18 cellular contexts compared by ENCODE assay signal in the genomic region with DNA sequence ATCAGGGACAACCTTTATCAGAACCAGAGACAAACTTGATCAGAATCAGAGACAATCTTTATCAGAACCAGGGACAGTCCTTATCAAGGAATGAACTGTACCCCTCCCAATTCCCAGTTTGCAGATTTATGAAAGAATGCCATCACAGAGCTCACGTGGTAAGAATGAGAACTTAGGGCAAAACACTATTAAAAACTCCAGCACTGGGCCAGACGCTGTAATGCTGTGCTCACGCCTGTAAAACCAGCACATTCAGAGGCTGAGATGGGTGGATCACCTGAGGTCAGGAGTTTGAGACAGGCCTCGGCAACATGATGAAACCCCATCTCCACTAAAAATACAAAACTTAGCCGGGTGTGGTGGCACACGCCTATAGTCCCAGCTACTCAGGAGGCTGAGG. TPM values are rescaled to one million over a fixed set of nuclear protein-coding genes. Genes with fewer than 3 reads are reported as not detected.
DNase-seq lines count a peak whose midpoint lies in the region; ATAC-seq and TF ChIP-seq lines count a peak whose summit lies in the region.
"Had no signal": no experiment of that assay in that cellular context is flagged by ENCODE, and none has a peak within 500 bp of the region (broad histone marks: within the 10 kb centered on the region; RNA-seq: fewer than 3 reads in every experiment).

No MANE protein-coding gene starts in this region.

- 73 to 94% methylated on average over 6 of the region's 6 CpGs for WGBS in thyroid gland, 2 donors

- H3K9ac ChIP-seq in PC-3 (ENCODE audit: low read length) (no peak overlapping the region), neural progenitor cell (peak overlapping the region; percentile 12)

- in situ Hi-C loops in HAP-1 (cut with MboI; ENCODE audit: low sequenced_read_pairs): no loop called here

- H3K36me3 Mint-ChIP-seq in neural progenitor cell: peaks cover 9% of the 10 kb centered on the region

- POLR2A ChIA-PET in PC-3 (lab: Charles Lee; ENCODE audit: unreplicated experiment): no interaction called here

- H3K4me2 ChIP-seq in PC-3 (ENCODE audit: low read length) (no peak overlapping the region), neural progenitor cell (no peak overlapping the region)

- H4K20me1 ChIP-seq in PC-3 (ENCODE audit: low read length) (no peaks in the 10 kb centered on the region), neural progenitor cell (ENCODE audit: low read depth) (peaks cover 7% of the 10 kb centered on the region)

- intact Hi-C loops in PC-3 (cut with micrococcal nuclease) (no loop called here), thyroid gland (cut with DNase I) (no loop called here)

- H3K36me3 ChIP-seq in PC-3 (ENCODE audit: low read depth, low read length) (peaks cover 8% of the 10 kb centered on the region; the same call in 1 of the 2 replicates), neural progenitor cell (no peaks in the 10 kb centered on the region), HAP-1 (replicated peaks) (0 out of 2 replicates have a peak, but pooled peaks cover 4% of the 10 kb centered on the region), thyroid gland (peaks cover 0 to 5% of the 10 kb centered on the region in 2 donors)

- no peaks in the 10 kb centered on the region for H3K27me3 ChIP-seq in PC-3 (ENCODE audit: low read length)
- no peaks in the 10 kb centered on the region for H3K27me3 ChIP-seq in neural progenitor cell
- no peaks in the 10 kb centered on the region for H3K27me3 ChIP-seq in HAP-1 (ENCODE audit: low read depth)
- H3K27me3 ChIP-seq in thyroid gland: no peaks in the 10 kb centered on the region

- H3K79me2 ChIP-seq in PC-3 (ENCODE audit: low read length) (peaks cover 80% of the 10 kb centered on the region), neural progenitor cell (ENCODE audit: low read depth) (peaks cover 72% of the 10 kb centered on the region)

- H3K27ac ChIP-seq in PC-3 (ENCODE audit: low read length): no peak overlapping the region
- no peak overlapping the region for H3K27ac ChIP-seq in neural progenitor cell
- no peak overlapping the region for H3K27ac ChIP-seq in thyroid gland
- H3K27ac ChIP-seq: SK-N-MC had no signal

- H3K4me3 ChIP-seq in PC-3 (ENCODE audit: low read length) (no peak overlapping the region), neural progenitor cell (no peak overlapping the region), HAP-1 (no peak overlapping the region), thyroid gland (replicated peaks in 1 of 3) (no peak overlapping the region)
- H3K4me3 ChIP-seq: SK-N-MC had no signal

- H3K4me3 Mint-ChIP-seq in neural progenitor cell: no peak overlapping the region

- H3K9me3 ChIP-seq in PC-3 (ENCODE audit: low read length): no peaks in the 10 kb centered on the region
- no peaks in the 10 kb centered on the region for H3K9me3 ChIP-seq in neural progenitor cell (ENCODE audit: low read depth)
- H3K9me3 ChIP-seq in HAP-1: no peaks in the 10 kb centered on the region
- H3K9me3 ChIP-seq in thyroid gland: no peaks in the 10 kb centered on the region

- BruUV-seq in PC-3 (replicated peaks; lab: Mats Ljungman, UMichigan): no TSS peak

- ATAC-seq in PC-3: no peak
- ATAC-seq in esophagus mucosa: peak; percentile 15

- CTCF ChIA-PET in PC-3 (lab: Charles Lee): no interaction called here

- no peaks in the 10 kb centered on the region for H3K9me2 ChIP-seq in PC-3 (replicated peaks; ENCODE audit: low read length)

- no peak for TF ChIP-seq POLR2A in thyroid gland (IDR thresholded peaks at IDR 0.05)

- H3K9me3 Mint-ChIP-seq in neural progenitor cell: no peaks in the 10 kb centered on the region

- TF ChIP-seq CTCF in PC-3 (conservative IDR thresholded peaks at IDR 0.05; ENCODE audit: low read depth, low read length) (no peak), neural progenitor cell (IDR thresholded peaks at IDR 0.05) (no peak), thyroid gland (IDR thresholded peaks at IDR 0.05) (no peak)

- H3K27ac Mint-ChIP-seq in neural progenitor cell: peak overlapping the region; percentile 37

- DNase-seq in A172 (ENCODE audit: low spot score) (peak; percentile 64), PC-3 (peak; percentile 3), neural progenitor cell (ENCODE audit: low spot score) (no peak), GM19240 (ENCODE audit: insufficient read length, low spot score) (no peak), HAP-1 (ENCODE audit: low spot score in 2 of 2) (no peak), thyroid gland (no peak)
- DNase-seq in activated naive CD4-positive, alpha-beta T cell treated with anti-CD3 and anti-CD28 coated beads, Interleukin-2, amount 50 U/mL, for 16 hours: no peak
- DNase-seq: C1 segment of cervical spinal cord, DMS 273 treated with DMSO at 0.1 percent for 48 hours, GF-D8, HCEC 1CT, KG1, NCI-H1436 treated with DMSO at 0.1 percent for 48 hours, NCI-H2029 treated with DMSO at 0.1 percent for 48 hours, NCI-H774, Right ventricle myocardium superior had no signal

- H3K4me1 ChIP-seq in PC-3 (ENCODE audit: insufficient read depth, low read length) (peaks cover 25% of the 10 kb centered on the region), neural progenitor cell (peaks cover 5% of the 10 kb centered on the region), HAP-1 (peaks cover 3% of the 10 kb centered on the region; the same call in 1 of the 2 replicates), thyroid gland (peaks cover 9 to 11% of the 10 kb centered on the region in 2 donors)

- H2AFZ ChIP-seq in PC-3 (ENCODE audit: low read length) (no peak overlapping the region), neural progenitor cell (replicated peaks) (no peak overlapping the region)

- no peaks in the 10 kb centered on the region for H3F3A ChIP-seq in PC-3 (ENCODE audit: low read length, unreplicated experiment)
- no peaks in the 10 kb centered on the region for H3F3A ChIP-seq in neural progenitor cell (ENCODE audit: low read depth)

- peaks cover 2% of the 10 kb centered on the region for H3K27me3 Mint-ChIP-seq in neural progenitor cell (ENCODE audit: insufficient read depth, low read depth)

- peaks cover 14% of the 10 kb centered on the region for H3K4me1 Mint-ChIP-seq in neural progenitor cell

RNA-seq across cellular contexts. Expression of gene FBXL18, which starts 4.9 kb away (rescaled TPM):
- total RNA-seq in A172 (2014; rRNA removed; shearing (Covaris generic)): 7.9 and 8.0 TPM in 2 replicates
- 10.2 and 16.2 TPM in 2 replicates for total RNA-seq in PC-3 (2014; rRNA removed)
- 9.4 TPM for total RNA-seq in esophagus mucosa
- 3.3 and 6.7 TPM in 2 replicates for total RNA-seq in neural progenitor cell (ENCODE audit: low replicate concordance)
- 10 to 100 TPM in 3 of 4 donors, 1 to 10 TPM in 1; 6.2 to 12.7 (median 10.4) TPM for total RNA-seq in thyroid gland

RNA-seq across cellular contexts. Expression of gene ACTB, which starts 21.7 kb away (rescaled TPM):
- 4,174 and 4,857 TPM in 2 replicates for total RNA-seq in A172 (2014; rRNA removed; shearing (Covaris generic))
- total RNA-seq in PC-3 (2014; rRNA removed) (1,825 and 2,289 TPM in 2 replicates), esophagus mucosa (3,468 TPM), neural progenitor cell (ENCODE audit: low replicate concordance) (1,381 and 2,318 TPM in 2 replicates), thyroid gland (1,000 to 10,000 TPM in 3 of 4 donors, 100 to 1,000 TPM in 1; 848 to 2,475 (median 1,538) TPM)

Comparison
In these comparisons a context has a peak if more than half of its experiments do, and no peak if none do; other contexts are left out.
1. DNase-seq: peak in A172 (single experiment) and PC-3 (single experiment); none in neural progenitor cell (single experiment), activated naive CD4-positive, alpha-beta T cell treated with anti-CD3 and anti-CD28 coated beads, Interleukin-2, amount 50 U/mL, for 16 hours (single experiment), GM19240 (single experiment), HAP-1 (0 of 2) and thyroid gland (0 of 2).